Comparison of ENCODE assay signal across 10 cellular contexts in genomic region chr20:21510414-21510971, GRCh38. TPM values are rescaled to one million over a fixed set of nuclear protein-coding genes. Genes with fewer than 3 reads are reported as not detected.
DNase-seq lines count a peak whose midpoint lies in the region; ATAC-seq and TF ChIP-seq lines count a peak whose summit lies in the region.
"Had no signal": no experiment of that assay in that cellular context is flagged by ENCODE, and none has a peak within 500 bp of the region (broad histone marks: within the 10 kb centered on the region; RNA-seq: fewer than 3 reads in every experiment).

No MANE protein-coding gene starts in this region.

- no peaks in the 10 kb centered on the region for H3K36me3 Mint-ChIP-seq in MCF 10A (ENCODE audit: insufficient read depth, unreplicated experiment)

- no peaks in the 10 kb centered on the region for H3K4me1 Mint-ChIP-seq in MCF 10A (ENCODE audit: insufficient read depth, unreplicated experiment)

- H3K27ac ChIP-seq in breast epithelium = no peak overlapping the region
- H3K27ac ChIP-seq in caudate nucleus (ENCODE audit: low read depth, low read length) = peak overlapping the region; percentile 87
- H3K27ac ChIP-seq in lower lobe of right lung = no peak overlapping the region
- H3K27ac ChIP-seq in tibial nerve = no peak overlapping the region

- H3K4me3 Mint-ChIP-seq in MCF 10A (ENCODE audit: unreplicated experiment) = no peak overlapping the region

- ATAC-seq in lower lobe of right lung (peak in 1 of 2 donors; percentile 31), HG02678 (IDR thresholded peaks at IDR 0.05; ENCODE audit: unreplicated experiment) (no peak), GM18502 (IDR thresholded peaks at IDR 0.05; ENCODE audit: poor library complexity, unreplicated experiment) (no peak)

- H3K27me3 ChIP-seq in breast epithelium (peaks cover 12 to 100% of the 10 kb centered on the region in 2 donors), lower lobe of right lung (ENCODE audit: low read depth) (peaks cover 98% of the 10 kb centered on the region), tibial nerve (peaks cover 5 to 100% of the 10 kb centered on the region in 2 donors)

- intact Hi-C loops in breast epithelium (cut with DNase I; ENCODE audit: low total_unique reads) = no loop called here
- intact Hi-C loops in MCF 10A (cut with micrococcal nuclease) = no loop called here
- intact Hi-C loops in lower lobe of right lung (cut with DNase I) = no loop called here

- peak overlapping the region; percentile 36 to 61 (median 38) for H3K4me3 ChIP-seq in breast epithelium
- H3K4me3 ChIP-seq in lower lobe of right lung = peak overlapping the region; percentile 46
- peak overlapping the region in 3 of 4 donors; percentile 26 to 41 (median 27) for H3K4me3 ChIP-seq in tibial nerve

- no peak for TF ChIP-seq POLR2A in breast epithelium (IDR thresholded peaks at IDR 0.05)
- TF ChIP-seq POLR2A in tibial nerve (IDR thresholded peaks at IDR 0.05) = no peak

- no peak for DNase-seq in breast epithelium (ENCODE audit: low spot score in 2 of 2)
- DNase-seq in MCF 10A (ENCODE audit: unreplicated experiment) = no peak
- peak in 3 of 61 donors; percentile 16 to 42 (median 34) for DNase-seq in caudate nucleus (lab: John Stamatoyannopoulos, UW)
- DNase-seq in lower lobe of right lung = peak; percentile 43
- no peak for DNase-seq in tibial nerve (ENCODE audit: low spot score in 2 of 2)
- DNase-seq in epidermal melanocyte (ENCODE audit: insufficient read length, low spot score) = no peak
- DNase-seq: DND-41 had no signal

- H3K27ac Mint-ChIP-seq in MCF 10A (ENCODE audit: low read depth, unreplicated experiment) = no peak overlapping the region

- H3K36me3 ChIP-seq in breast epithelium = no peaks in the 10 kb centered on the region
- no peaks in the 10 kb centered on the region for H3K36me3 ChIP-seq in lower lobe of right lung
- no peaks in the 10 kb centered on the region for H3K36me3 ChIP-seq in tibial nerve

- H3K9me3 ChIP-seq in breast epithelium (no peaks in the 10 kb centered on the region), lower lobe of right lung (no peaks in the 10 kb centered on the region), tibial nerve (no peaks in the 10 kb centered on the region)

- H3K4me1 ChIP-seq in breast epithelium (peaks cover 6 to 22% of the 10 kb centered on the region in 2 donors), lower lobe of right lung (peaks cover 66% of the 10 kb centered on the region), tibial nerve (peaks cover 0 to 88% (median 51%) of the 10 kb centered on the region in 4 donors)

- H3K9me3 Mint-ChIP-seq in MCF 10A (ENCODE audit: unreplicated experiment) = no peaks in the 10 kb centered on the region

- peaks cover 15% of the 10 kb centered on the region for H3K27me3 Mint-ChIP-seq in MCF 10A (ENCODE audit: insufficient read depth, unreplicated experiment)

- BruUV-seq in MCF 10A (replicated peaks; lab: Mats Ljungman, UMichigan) = no TSS peak

- TF ChIP-seq EP300 in tibial nerve (IDR thresholded peaks at IDR 0.05) = no peak

- CTCF ChIA-PET in MCF 10A (lab: Yijun Ruan, JAX) = interaction anchor here (0.6 to 12.5 kb wide), 5 partner anchors 21 to 656 kb away, joined by 4 to 329 read pairs (median 6); no protein-coding TSS in a partner anchor

- TF ChIP-seq CTCF in breast epithelium (IDR thresholded peaks at IDR 0.05) (no peak), MCF 10A (IDR thresholded peaks at IDR 0.05; ENCODE audit: unreplicated experiment) (no peak), lower lobe of right lung (IDR thresholded peaks at IDR 0.05) (no peak), tibial nerve (IDR thresholded peaks at IDR 0.05) (no peak)

- POLR2A ChIA-PET in MCF 10A (lab: Yijun Ruan, JAX) = no interaction called here

- 7 to 8% methylated on average over 24 to 29 of the region's 43 CpGs for whole genome bisulfite sequencing in tibial nerve, 2 donors

RNA-seq across cellular contexts. Expression of gene NKX2-2, which starts 3.4 kb away (rescaled TPM):
- not detected for total RNA-seq in breast epithelium
- not detected in 2 replicates for total RNA-seq in MCF 10A (2022)
- not detected for total RNA-seq in lower lobe of right lung
- total RNA-seq in tibial nerve = not detected
- total RNA-seq: bronchial epithelial cell had no signal
